ENCODE assay signal across 15 cellular contexts in the genomic region with DNA sequence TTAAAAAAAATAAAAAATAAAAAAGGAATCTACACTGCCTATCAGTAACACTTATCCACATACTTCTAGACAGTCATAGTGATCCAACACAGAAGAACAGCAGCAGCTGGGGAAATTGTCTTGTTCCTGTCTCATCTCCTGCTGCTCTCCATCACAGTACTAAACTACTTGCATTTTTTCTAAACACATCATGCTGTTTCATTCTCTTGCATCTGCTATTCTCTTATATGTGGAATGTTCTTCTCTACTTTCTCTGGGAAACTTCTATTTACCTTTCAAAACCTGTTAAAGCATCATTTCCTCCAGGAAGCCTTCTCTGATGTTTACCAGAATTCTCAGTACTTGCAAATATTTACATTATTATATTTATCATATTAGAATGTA. TPM values are rescaled to one million over a fixed set of nuclear protein-coding genes. Genes with fewer than 3 reads are reported as not detected.
DNase-seq lines count a peak whose midpoint lies in the region; ATAC-seq and TF ChIP-seq lines count a peak whose summit lies in the region.
"Had no signal": no experiment of that assay in that cellular context is flagged by ENCODE, and none has a peak within 500 bp of the region (broad histone marks: within the 10 kb centered on the region; RNA-seq: fewer than 3 reads in every experiment).

No MANE protein-coding gene starts in this region.

- H3K4me1 Mint-ChIP-seq in HFFc6 (ENCODE audit: low read depth), result peaks cover 33% of the 10 kb centered on the region

- H3K9me3 ChIP-seq in hepatocyte (ENCODE audit: low read depth), result no peaks in the 10 kb centered on the region
- no peaks in the 10 kb centered on the region for H3K9me3 ChIP-seq in aorta (ENCODE audit: control insufficient read depth, low read length)
- H3K9me3 ChIP-seq: lower lobe of right lung, sigmoid colon had no signal

- no peak overlapping the region; the same call in 1 of the 2 replicates for H3K27ac Mint-ChIP-seq in HFFc6

- peak overlapping the region; percentile 41 for H3K4me2 ChIP-seq in hepatocyte

- peaks cover 10% of the 10 kb centered on the region for H3K36me3 Mint-ChIP-seq in HFFc6 (ENCODE audit: low read depth)

- peaks cover 2% of the 10 kb centered on the region; the same call in 1 of the 2 replicates for H3K27me3 Mint-ChIP-seq in HFFc6 (ENCODE audit: insufficient read depth)

- H3K79me2 ChIP-seq in hepatocyte, result peaks cover 43% of the 10 kb centered on the region

- DNase-seq in HFFc6, result peak; percentile 41
- peak; percentile 79 for DNase-seq in amniotic epithelial cell (ENCODE audit: low read depth)
- no peak for DNase-seq in hepatocyte (ENCODE audit: low spot score)
- DNase-seq in cardiac septum (ENCODE audit: low spot score), result no peak
- DNase-seq in NK-92 treated with Interleukin-12 subunit alpha and Interleukin-12 subunit beta, amount 100 ng/mL, for 24 hours (lab: John Stamatoyannopoulos, UW), result no peak
- DNase-seq in aorta, result no peak
- no peak for DNase-seq in RKO (ENCODE audit: low spot score)
- DNase-seq: activated CD4-positive, alpha-beta T cell treated with anti-CD3 and anti-CD28 coated beads, Interleukin-2, amount 50 U/mL, for 1 hour; anterior cingulate cortex; Calu3; effector CD8-positive, alpha-beta T cell; head of caudate nucleus; lower lobe of right lung; sigmoid colon; T-helper 2 cell had no signal

- H3K4me3 Mint-ChIP-seq in HFFc6, result no peak overlapping the region

- no peak overlapping the region for H2AFZ ChIP-seq in hepatocyte

- H3K4me3 ChIP-seq in hepatocyte, result no peak overlapping the region
- H3K4me3 ChIP-seq in aorta (ENCODE audit: low read length in 2 of 2), result no peak overlapping the region
- H3K4me3 ChIP-seq: lower lobe of right lung, sigmoid colon had no signal

- TF ChIP-seq CTCF in HFFc6 (IDR thresholded peaks at IDR 0.05), result no peak
- TF ChIP-seq CTCF in hepatocyte (IDR thresholded peaks at IDR 0.05; ENCODE audit: poor library complexity), result no peak

- H3K4me1 ChIP-seq in hepatocyte (ENCODE audit: insufficient read depth) (peaks cover 7% of the 10 kb centered on the region), aorta (ENCODE audit: control insufficient read depth in 1 of 2, insufficient read depth in 2 of 2, low read length in 2 of 2) (peaks cover 0 to 6% of the 10 kb centered on the region in 2 donors)

- intact Hi-C loops in cardiac septum (cut with DNase I), result loop anchor here (10.0 kb wide), 1 partner anchor 46 kb away; no protein-coding TSS in a partner anchor
- intact Hi-C loops in aorta (cut with DNase I), result loop anchor here in 1 of 2 donors (10.0 kb wide), 1 partner anchor 56 kb away; a partner anchor contains a TSS

- peak overlapping the region; percentile 54 for H3K27ac ChIP-seq in hepatocyte
- H3K27ac ChIP-seq in aorta (ENCODE audit: low read depth in 1 of 2, low read length in 2 of 2), result no peak overlapping the region
- H3K27ac ChIP-seq: lower lobe of right lung had no signal

- H3K9me3 Mint-ChIP-seq in HFFc6, result no peaks in the 10 kb centered on the region

- no peaks in the 10 kb centered on the region for H3K27me3 ChIP-seq in hepatocyte
- H3K27me3 ChIP-seq in aorta (ENCODE audit: control insufficient read depth in 1 of 2, insufficient read depth in 2 of 2, low read length in 1 of 2), result no peaks in the 10 kb centered on the region
- H3K27me3 ChIP-seq: sigmoid colon had no signal

- H4K20me1 ChIP-seq in hepatocyte (ENCODE audit: insufficient read depth, poor library complexity, severe bottlenecking), result no peaks in the 10 kb centered on the region

- no peak for ATAC-seq in aorta (ENCODE audit: low FRiP score)
- ATAC-seq: lower lobe of right lung had no signal

- H3K36me3 ChIP-seq in hepatocyte (replicated peaks; ENCODE audit: insufficient read depth, low read depth), result no peaks in the 10 kb centered on the region
- H3K36me3 ChIP-seq in aorta (ENCODE audit: control insufficient read depth in 1 of 2, insufficient read depth in 2 of 2, low read length in 1 of 2), result no peaks in the 10 kb centered on the region
- H3K36me3 ChIP-seq: sigmoid colon had no signal

- no peaks in the 10 kb centered on the region for H3K9me2 ChIP-seq in hepatocyte (replicated peaks; ENCODE audit: insufficient read depth)

RNA-seq across cellular contexts. Expression of a gene that starts 57.0 kb away (rescaled TPM):
- total RNA-seq in HFFc6 (2021; fragmentation: NEBNext Ultra II Directional; extraction: Animal tissue kit (Norgen Biotek cat#: 25700)), result 10 to 100 TPM; 23.6 to 32.1 (median 29.8) TPM
- 12.6 and 17.8 TPM in 2 replicates for total RNA-seq in hepatocyte
- 19.2 and 20.5 TPM in 2 replicates for polyA plus RNA-seq in hepatocyte
- 33.5 TPM for total RNA-seq in cardiac septum
- total RNA-seq in aorta, result 10 to 100 TPM; 68.4 to 73.5 TPM
- 10 to 100 TPM; 25.7 to 29.5 TPM for polyA plus RNA-seq in aorta

Comparison
In these comparisons a context has a peak if more than half of its experiments do, and no peak if none do; other contexts are left out.
1. DNase-seq: peak in HFFc6 (single experiment) and amniotic epithelial cell (single experiment); none in hepatocyte (single experiment), cardiac septum (single experiment), NK-92 treated with Interleukin-12 subunit alpha and Interleukin-12 subunit beta, amount 100 ng/mL, for 24 hours (single experiment), aorta (0 of 2) and RKO (single experiment).